In genomic region chr3:244041-244440, GRCh38 we compare ENCODE assay signal across 1 cellular context.
TF ChIP-seq lines count a peak whose summit lies in the region.

No MANE protein-coding gene starts in this region.

TF ChIP-seq in IMR-90, 13 proteins besides CTCF, POLR2A, EP300 and RAD21 (continued from another document):
- no peak for TF ChIP-seq USF2 (IDR thresholded peaks at IDR 0.05; ENCODE audit: low read depth, low read length)
- no peak for TF ChIP-seq ELK1 (IDR thresholded peaks at IDR 0.05; ENCODE audit: borderline replicate concordance, low read depth, low read length)
- peak; percentile 89 for TF ChIP-seq CEBPB (IDR thresholded peaks at IDR 0.05; ENCODE audit: low read depth, low read length)
